Comparison of ENCODE assay signal across 10 cellular contexts in the genomic region with DNA sequence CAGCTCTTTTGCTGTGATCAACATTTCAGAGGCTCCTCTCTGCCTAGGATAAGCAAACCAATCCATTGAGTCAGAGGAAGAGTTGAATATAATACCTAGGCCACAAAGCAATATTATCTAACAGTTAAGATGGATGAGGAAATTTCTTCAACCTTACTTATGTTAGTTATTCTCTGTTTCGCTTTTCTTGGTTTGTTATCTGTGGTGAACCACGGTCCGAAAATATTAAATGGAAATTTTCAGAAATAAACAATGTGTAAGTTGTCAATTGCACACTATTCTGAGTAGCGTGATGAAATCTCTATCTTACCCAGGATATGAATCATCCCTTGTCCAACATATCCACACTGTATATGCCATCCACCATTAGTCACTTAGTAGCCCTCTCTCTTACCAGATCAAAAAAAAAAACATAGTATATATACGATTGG. TPM values are rescaled to one million over a fixed set of nuclear protein-coding genes. Genes with fewer than 3 reads are reported as not detected.
A peak's percentile ranks its signal among the peaks of the same experiment; 100 is the strongest.
DNase-seq lines count a peak whose midpoint lies in the region; ATAC-seq and TF ChIP-seq lines count a peak whose summit lies in the region.
"Had no signal": no experiment of that assay in that cellular context is flagged by ENCODE, and none has a peak within 500 bp of the region (broad histone marks: within the 10 kb centered on the region; RNA-seq: fewer than 3 reads in every experiment).

No MANE protein-coding gene starts in this region.

- H3K9ac ChIP-seq in HCT116 (ENCODE audit: low read length) = peak overlapping the region; percentile 70

- WGBS in spleen, 5 donors = 67 to 87% (median 77%) methylated on average over 5 of the region's 5 CpGs
- 74% methylated on average over 5 of the region's 5 CpGs for WGBS in body of pancreas, 2 donors

- no TSS peak for BruUV-seq in HCT116 (replicated peaks; lab: Mats Ljungman, UMichigan)
- no TSS peak for BruUV-seq in Panc1 (replicated peaks; lab: Mats Ljungman, UMichigan)

- CTCF ChIA-PET in HCT116 (lab: Charles Lee) = interaction anchor here (0.7 to 1.5 kb wide), 3 partner anchors 71 to 109 kb away, joined by 3 to 4 read pairs (median 3); no protein-coding TSS in a partner anchor
- CTCF ChIA-PET in Panc1 (lab: Charles Lee) = no interaction called here

- H3K4me3 ChIP-seq in HCT116 (replicated peaks in 1 of 2; ENCODE audit: low read depth in 1 of 2, low read length in 2 of 2) (peak overlapping the region; percentile 68 to 76; a peak in 3 of 4 replicates), Panc1 (ENCODE audit: low read depth in 2 of 2, low read length in 2 of 2) (no peak overlapping the region), osteoblast (ENCODE audit: insufficient read depth, low read length) (peak overlapping the region; percentile 36), left ventricle myocardium inferior (no peak overlapping the region), spleen (no peak overlapping the region), body of pancreas (no peak overlapping the region)

- RAD21 ChIA-PET in HCT116 (lab: Charles Lee; ENCODE audit: low non-redundant PET in 1 of 2, low total read pairs in 2 of 2, uncharacterized antibody in 2 of 2, unreplicated experiment in 2 of 2) = no interaction called here

- peak overlapping the region; percentile 95 for H3K27ac ChIP-seq in HCT116 (ENCODE audit: low read depth, low read length)
- H3K27ac ChIP-seq in Panc1 (ENCODE audit: low read length) = no peak overlapping the region
- peak overlapping the region; percentile 60 for H3K27ac ChIP-seq in osteoblast (ENCODE audit: low read depth, low read length)
- no peak overlapping the region for H3K27ac ChIP-seq in left ventricle myocardium inferior (replicated peaks)
- no peak overlapping the region for H3K27ac ChIP-seq in spleen
- H3K27ac ChIP-seq in body of pancreas = no peak overlapping the region

- peak; percentile 44 for ATAC-seq in HCT116
- no peak for ATAC-seq in Panc1
- ATAC-seq in body of pancreas = no peak

- no peaks in the 10 kb centered on the region for H4K20me1 ChIP-seq in HCT116 (ENCODE audit: insufficient read depth)
- no peaks in the 10 kb centered on the region for H4K20me1 ChIP-seq in osteoblast (ENCODE audit: insufficient read depth, low read length)

- H3K4me1 ChIP-seq in HCT116 (ENCODE audit: control insufficient read depth in 1 of 2, insufficient read depth in 2 of 2, low read length in 2 of 2) = peaks cover 20 to 42% of the 10 kb centered on the region in 2 experiments
- no peaks in the 10 kb centered on the region; the same call in 1 of the 2 replicates for H3K4me1 ChIP-seq in Panc1 (ENCODE audit: control insufficient read depth, insufficient read depth, low read length)
- H3K4me1 ChIP-seq in osteoblast (ENCODE audit: insufficient read depth, low read length) = peaks cover 21% of the 10 kb centered on the region
- peaks cover 10% of the 10 kb centered on the region for H3K4me1 ChIP-seq in left ventricle myocardium inferior
- peaks cover 0 to 29% (median 18%) of the 10 kb centered on the region in 6 donors for H3K4me1 ChIP-seq in spleen
- peaks cover 15% of the 10 kb centered on the region for H3K4me1 ChIP-seq in body of pancreas

- POLR2A ChIA-PET in HCT116 (lab: Charles Lee) (no interaction called here), Panc1 (lab: Charles Lee) (interaction anchor here (0.5 kb wide), 1 partner anchor 1048 kb away, joined by 10 read pairs; no protein-coding TSS in a partner anchor)

- DNase-seq in HCT116 (ENCODE audit: low read depth, low spot score) = peak; percentile 69
- DNase-seq in Panc1 (ENCODE audit: low read depth, low spot score) = peak; percentile 83
- DNase-seq in dermis blood vessel endothelial cell = peak; percentile 50
- DNase-seq in osteoblast (ENCODE audit: insufficient read length, low spot score, missing footprints) = peak; percentile 79
- DNase-seq in left ventricle myocardium inferior = no peak
- DNase-seq in spleen = no peak
- no peak for DNase-seq in body of pancreas
- no peak for DNase-seq in stimulated activated naive CD4-positive, alpha-beta T cell treated with Interleukin-2 at 50 U/mL for 16 hours (lab: John Stamatoyannopoulos, UW)
- DNase-seq: naive B cell, NCI-H774 had no signal

- no peak for TF ChIP-seq POLR2A in HCT116 (IDR thresholded peaks at IDR 0.05; ENCODE audit: borderline replicate concordance, extremely low read depth, insufficient read depth, insufficient read length)
- no peak for TF ChIP-seq POLR2A in spleen (IDR thresholded peaks at IDR 0.05)
- TF ChIP-seq POLR2A in body of pancreas (IDR thresholded peaks at IDR 0.05) = no peak

- intact Hi-C loops in HCT116 (cut with micrococcal nuclease) (loop anchor here (5.0 to 10.0 kb wide), 4 partner anchors 545 to 905 kb away; no protein-coding TSS in a partner anchor), Panc1 (cut with micrococcal nuclease; ENCODE audit: unreplicated experiment) (no loop called here), left ventricle myocardium inferior (cut with micrococcal nuclease) (no loop called here), spleen (cut with DNase I; ENCODE audit: low total_unique reads) (no loop called here), body of pancreas (cut with DNase I) (no loop called here)

- H3K27me3 ChIP-seq in HCT116 (ENCODE audit: insufficient read depth, low read length) (no peaks in the 10 kb centered on the region), Panc1 (ENCODE audit: control insufficient read depth, insufficient read depth, low read length) (peaks cover 40% of the 10 kb centered on the region), osteoblast (ENCODE audit: insufficient read depth, low read length) (no peaks in the 10 kb centered on the region), left ventricle myocardium inferior (ENCODE audit: low read depth) (peaks cover 52% of the 10 kb centered on the region), spleen (replicated peaks in 1 of 7) (peaks cover 0 to 58% (median 29%) of the 10 kb centered on the region in 7 donors), body of pancreas (peaks cover 0 to 24% of the 10 kb centered on the region in 2 donors)

- H3K9me2 ChIP-seq in HCT116 (ENCODE audit: insufficient read depth) = no peaks in the 10 kb centered on the region

- H3K9me3 ChIP-seq in HCT116 (ENCODE audit: control insufficient read depth in 1 of 2, insufficient read depth in 1 of 2, low read depth in 1 of 2, low read length in 2 of 2) = no peaks in the 10 kb centered on the region
- H3K9me3 ChIP-seq in Panc1 (ENCODE audit: control insufficient read depth, insufficient read depth, low read depth, low read length) = no peaks in the 10 kb centered on the region
- no peaks in the 10 kb centered on the region for H3K9me3 ChIP-seq in osteoblast (ENCODE audit: low read depth, low read length)
- no peaks in the 10 kb centered on the region for H3K9me3 ChIP-seq in left ventricle myocardium inferior (replicated peaks)
- H3K9me3 ChIP-seq in spleen = no peaks in the 10 kb centered on the region
- no peaks in the 10 kb centered on the region for H3K9me3 ChIP-seq in body of pancreas

- in situ Hi-C loops in Panc1 (cut with HindIII; ENCODE audit: low pct_unique_long_range_greater_than_20kb, low sequenced_read_pairs) = no loop called here

- H3K79me2 ChIP-seq in HCT116 (ENCODE audit: insufficient read depth, low read length) = peaks cover 30% of the 10 kb centered on the region
- peaks cover 14% of the 10 kb centered on the region for H3K79me2 ChIP-seq in osteoblast (ENCODE audit: insufficient read depth, low read length)

- H2AFZ ChIP-seq in HCT116 (ENCODE audit: low read depth, low read length, poor library complexity, severe bottlenecking) (peak overlapping the region; percentile 52), osteoblast (ENCODE audit: low read length) (no peak overlapping the region)

- H3K4me2 ChIP-seq in HCT116 (ENCODE audit: low read length) (peak overlapping the region; percentile 80), osteoblast (ENCODE audit: insufficient read depth, low read length) (peak overlapping the region; percentile 74)

- 0 out of 2 replicates have a peak, but pooled peaks have one; percentile 12 for TF ChIP-seq RAD21 in HCT116 (IDR thresholded peaks at IDR 0.05; ENCODE audit: low read depth)

- no peaks in the 10 kb centered on the region for H3K36me3 ChIP-seq in HCT116 (ENCODE audit: control insufficient read depth in 1 of 2, insufficient read depth in 2 of 2, low read length in 2 of 2)
- peaks cover 7% of the 10 kb centered on the region; the same call in 1 of the 2 replicates for H3K36me3 ChIP-seq in Panc1 (ENCODE audit: control insufficient read depth, insufficient read depth, low read length)
- H3K36me3 ChIP-seq in osteoblast (ENCODE audit: insufficient read depth, low read length) = no peaks in the 10 kb centered on the region
- H3K36me3 ChIP-seq in left ventricle myocardium inferior = no peaks in the 10 kb centered on the region
- no peaks in the 10 kb centered on the region for H3K36me3 ChIP-seq in spleen
- no peaks in the 10 kb centered on the region for H3K36me3 ChIP-seq in body of pancreas (replicated peaks in 1 of 2; ENCODE audit: insufficient read depth in 1 of 2, low read depth in 2 of 2)

- TF ChIP-seq CTCF in HCT116 (IDR thresholded peaks at IDR 0.05 in 2 of 3, conservative IDR thresholded peaks at IDR 0.05 in 1 of 3; ENCODE audit: borderline replicate concordance in 1 of 3, insufficient read depth in 1 of 3, low read depth in 2 of 3, low read length in 2 of 3) (no peak), Panc1 (IDR thresholded peaks at IDR 0.05) (no peak), osteoblast (IDR thresholded peaks at IDR 0.05; ENCODE audit: extremely low read depth, low read depth, low read length) (no peak), left ventricle myocardium inferior (IDR thresholded peaks at IDR 0.05; ENCODE audit: borderline replicate concordance) (no peak), spleen (IDR thresholded peaks at IDR 0.05 in 8 of 11, conservative IDR thresholded peaks at IDR 0.05 in 3 of 11) (no peak), body of pancreas (IDR thresholded peaks at IDR 0.05) (no peak)

TF ChIP-seq in HCT116, 20 proteins besides CTCF, POLR2A, EP300 and RAD21 (continues in another document):
- TF ChIP-seq EGR1 (IDR thresholded peaks at IDR 0.05; ENCODE audit: low read depth) (0 out of 2 replicates have a peak, but pooled peaks have one; percentile 26), JUND (IDR thresholded peaks at IDR 0.05) (peak; percentile 88)

RNA-seq across cellular contexts. Expression of a gene that starts 1.5 kb away (rescaled TPM):
- total RNA-seq in HCT116 (2021; ENCODE audit: unreplicated experiment) (32.2 TPM), Panc1 (2021; ENCODE audit: unreplicated experiment) (0.33 TPM), dermis blood vessel endothelial cell (0.09 TPM in 1 of 2 replicates, not detected in the other), osteoblast (9.8 and 12.4 TPM in 2 replicates), left ventricle myocardium inferior (0.22 TPM), spleen (1 to 10 TPM in 2 of 7 donors, under 1 TPM in 5; 0.26 to 1.1 (median 0.79) TPM), body of pancreas (not detected)
- polyA plus RNA-seq in HCT116 (2012) = 18.9 and 20.6 TPM in 2 replicates
- not detected for polyA plus RNA-seq in Panc1 (2012; ENCODE audit: insufficient read length)
- under 1 TPM; 0.13 to 0.20 (median 0.14) TPM for polyA plus RNA-seq in spleen

RNA-seq across cellular contexts. Expression of a gene that starts 12.4 kb away (rescaled TPM):
- total RNA-seq in HCT116 (2021; ENCODE audit: unreplicated experiment) = 56.8 TPM
- polyA plus RNA-seq in HCT116 (2012) = 18.8 and 32.8 TPM in 2 replicates
- total RNA-seq in Panc1 (2021; ENCODE audit: unreplicated experiment) = 59.0 TPM
- 32.6 TPM for polyA plus RNA-seq in Panc1 (2012; ENCODE audit: insufficient read length)
- total RNA-seq in dermis blood vessel endothelial cell = 34.9 and 38.6 TPM in 2 replicates
- 43.1 and 47.1 TPM in 2 replicates for total RNA-seq in osteoblast
- total RNA-seq in left ventricle myocardium inferior = 31.6 TPM
- total RNA-seq in spleen = 10 to 100 TPM; 23.7 to 34.0 (median 29.4) TPM
- 10 to 100 TPM; 34.1 to 44.9 (median 36.2) TPM for polyA plus RNA-seq in spleen
- total RNA-seq in body of pancreas = 10 to 100 TPM; 13.5 to 22.8 TPM

Comparison
In these comparisons a context has a peak if more than half of its experiments do, and no peak if none do; other contexts are left out.
1. DNase-seq: peak in HCT116 (single experiment), Panc1 (single experiment), dermis blood vessel endothelial cell (single experiment) and osteoblast (single experiment); none in left ventricle myocardium inferior (single experiment), spleen (single experiment), body of pancreas (0 of 4) and stimulated activated naive CD4-positive, alpha-beta T cell treated with Interleukin-2 at 50 U/mL for 16 hours (single experiment).
2. H3K27ac ChIP-seq: peak in HCT116 (single experiment) and osteoblast (single experiment); none in Panc1 (single experiment), left ventricle myocardium inferior (single experiment), spleen (0 of 8) and body of pancreas (0 of 4).
3. H3K4me3 ChIP-seq: peak in HCT116 (2 of 2) and osteoblast (single experiment); none in Panc1 (0 of 2), left ventricle myocardium inferior (single experiment), spleen (0 of 8) and body of pancreas (0 of 2).